ENCODE assay signal across 8 cellular contexts in the genomic region with DNA sequence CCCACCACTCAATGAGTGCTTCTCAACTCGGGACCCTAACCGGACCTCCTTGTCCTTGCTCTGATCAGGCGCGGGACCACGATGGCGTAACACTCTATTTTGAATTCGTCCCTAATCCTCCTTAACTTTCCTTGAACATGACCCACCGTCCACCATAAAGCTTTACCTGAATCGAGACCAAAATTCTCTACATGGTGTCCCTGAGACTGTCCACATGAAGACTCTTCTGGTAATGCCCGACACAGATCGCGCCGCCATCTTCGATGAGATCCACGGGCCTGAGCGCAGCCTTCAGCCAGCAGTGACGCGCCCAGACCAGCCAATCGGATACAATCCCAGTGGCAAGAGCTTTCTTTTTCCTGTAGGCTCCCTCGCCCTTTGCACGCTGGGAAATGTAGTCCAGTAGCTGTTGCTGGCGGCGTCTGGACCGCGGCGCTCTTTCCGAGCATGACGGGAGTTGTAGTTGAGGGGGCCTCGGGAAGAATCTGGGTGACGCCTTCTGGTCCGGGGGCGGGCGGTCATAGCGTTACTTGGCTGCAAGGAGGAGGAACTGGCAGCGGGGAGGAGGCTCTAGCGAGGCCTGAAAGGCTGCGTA. TPM values are rescaled to one million over a fixed set of nuclear protein-coding genes. Genes with fewer than 3 reads are reported as not detected.
DNase-seq lines count a peak whose midpoint lies in the region; ATAC-seq and TF ChIP-seq lines count a peak whose summit lies in the region.

A gene (minus strand): TSS at position 284 of the 595 bp plus-strand sequence. CDS start 26 bp downstream, at position 258.
A gene (plus strand): TSS at position 517 of the 595 bp plus-strand sequence. CDS start 306 bp downstream, outside the sequence.

- H3K27me3 ChIP-seq in kidney epithelial cell (ENCODE audit: control insufficient read depth, insufficient read depth, low read length): no peaks in the 10 kb centered on the region

- peaks cover 22% of the 10 kb centered on the region for H3K9me3 Mint-ChIP-seq in chondrocyte (ENCODE audit: low read depth)

- H3K4me1 Mint-ChIP-seq in chondrocyte (ENCODE audit: low read depth): peaks cover 53% of the 10 kb centered on the region

- H3K4me3 Mint-ChIP-seq in chondrocyte (ENCODE audit: unreplicated experiment): peak within 1 kb of the TSS; percentile 100

- TF ChIP-seq CTCF in AG10803 (conservative IDR thresholded peaks at IDR 0.05; ENCODE audit: low read length): no peak
- no peak for TF ChIP-seq CTCF in chondrocyte (IDR thresholded peaks at IDR 0.05)
- no peak for TF ChIP-seq CTCF in kidney epithelial cell (IDR thresholded peaks at IDR 0.05; ENCODE audit: insufficient read depth, low read length, poor library complexity, severe bottlenecking)

- peaks cover 35% of the 10 kb centered on the region for H3K36me3 Mint-ChIP-seq in chondrocyte (ENCODE audit: low read depth)

- DNase-seq in AG10803 (ENCODE audit: low read depth) (peak; percentile 99), NCI-H460 (ENCODE audit: extremely low read depth, low read depth) (peak; percentile 99), chondrocyte (ENCODE audit: low spot score) (peak; percentile 98), kidney epithelial cell (ENCODE audit: low read depth) (peak; percentile 96)
- peak; percentile 93 for DNase-seq in activated CD4-positive, alpha-beta T cell treated with anti-CD3 and anti-CD28 coated beads for 1 hour
- DNase-seq in stimulated activated CD4-positive, alpha-beta T cell treated with anti-CD3 and anti-CD28 coated beads, Interleukin-15, amount 100 ng/mL, for 48 hours (ENCODE audit: low read depth in 2 of 2): peak; percentile 94

- H3K36me3 ChIP-seq in kidney epithelial cell (ENCODE audit: control insufficient read depth, insufficient read depth, low read length): no peaks in the 10 kb centered on the region

- peak within 1 kb of the TSS; percentile 100 for H3K27ac Mint-ChIP-seq in chondrocyte (ENCODE audit: unreplicated experiment)

- no peaks in the 10 kb centered on the region for H3K27me3 Mint-ChIP-seq in chondrocyte (ENCODE audit: low read depth)

- ATAC-seq in GM19043 (IDR thresholded peaks at IDR 0.05; ENCODE audit: low read depth, unreplicated experiment): peak; percentile 97
- ATAC-seq in HG03378 (IDR thresholded peaks at IDR 0.05; ENCODE audit: unreplicated experiment): peak; percentile 99

- H3K4me3 ChIP-seq in AG10803 (ENCODE audit: low read length): peak within 1 kb of the TSS; percentile 85
- peak within 1 kb of the TSS; percentile 80 for H3K4me3 ChIP-seq in kidney epithelial cell (ENCODE audit: low read depth, low read length)

RNA-seq across cellular contexts. Expression of the first gene that starts in this region (rescaled TPM):
- 33.9 and 34.7 TPM in 2 replicates for total RNA-seq in NCI-H460 (2014; rRNA removed; shearing (Covaris generic))
- polyA plus RNA-seq in NCI-H460 (2014; cell fraction: nucleus; rRNA removed): 20.3 and 24.4 TPM in 2 replicates
- total RNA-seq in chondrocyte: 5.9 to 8.2 TPM (median 7.2 TPM) in 3 replicates
- total RNA-seq in kidney epithelial cell: 10.9 and 13.9 TPM in 2 replicates

RNA-seq across cellular contexts. Expression of the second gene that starts in this region (rescaled TPM):
- total RNA-seq in NCI-H460 (2014; rRNA removed; shearing (Covaris generic)): 14.1 and 17.6 TPM in 2 replicates
- 14.2 and 23.4 TPM in 2 replicates for polyA plus RNA-seq in NCI-H460 (2014; cell fraction: nucleus; rRNA removed)
- 17.9 to 21.0 TPM (median 18.5 TPM) in 3 replicates for total RNA-seq in chondrocyte
- 11.0 and 13.4 TPM in 2 replicates for total RNA-seq in kidney epithelial cell

Comparison
In these comparisons a context has a peak if more than half of its experiments do, and no peak if none do; other contexts are left out.
1. Peak in every context shown above with its lines: DNase-seq, ATAC-seq and H3K4me3 ChIP-seq.